Comparison of ENCODE assay signal across 9 cellular contexts in the genomic region with DNA sequence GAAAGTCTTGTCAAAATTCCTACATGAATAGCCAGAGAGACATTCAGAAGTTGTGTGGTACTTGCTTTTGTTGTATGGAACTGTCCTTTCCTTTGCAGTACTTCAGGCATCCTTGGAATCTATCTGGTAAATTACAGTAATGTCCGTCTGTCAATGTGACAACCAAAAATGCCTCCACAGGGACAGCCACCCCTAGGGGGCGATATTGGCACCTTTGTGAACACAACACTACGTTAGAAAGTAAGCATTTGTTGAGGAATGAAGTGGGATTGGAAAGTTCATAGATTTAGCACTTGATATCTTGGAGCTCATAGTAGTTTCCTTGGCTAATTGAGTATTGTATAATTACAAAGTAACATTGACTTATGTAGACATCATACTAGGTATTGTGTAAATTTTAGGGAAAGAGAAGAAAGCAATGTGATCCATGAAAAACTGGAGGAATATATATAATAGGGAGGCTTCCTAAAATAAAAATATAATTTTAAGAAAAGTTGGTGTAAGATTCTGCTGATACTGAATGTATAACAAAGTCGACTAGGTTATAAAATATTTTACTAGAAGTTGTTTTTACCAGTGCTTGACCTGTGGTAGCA. TPM values are rescaled to one million over a fixed set of nuclear protein-coding genes. Genes with fewer than 3 reads are reported as not detected.
DNase-seq lines count a peak whose midpoint lies in the region; ATAC-seq, FAIRE-seq and TF ChIP-seq lines count a peak whose summit lies in the region.
"Had no signal": no experiment of that assay in that cellular context is flagged by ENCODE, and none has a peak within 500 bp of the region (broad histone marks: within the 10 kb centered on the region; RNA-seq: fewer than 3 reads in every experiment).

No MANE protein-coding gene starts in this region.

- H3K4me1 ChIP-seq in A673 (ENCODE audit: insufficient read depth, low read length, poor library complexity, severe bottlenecking) (no peaks in the 10 kb centered on the region), astrocyte (ENCODE audit: insufficient read depth, low read length) (no peaks in the 10 kb centered on the region)

- peaks cover 15% of the 10 kb centered on the region for H3K36me3 Mint-ChIP-seq in astrocyte (ENCODE audit: low read depth, unreplicated experiment)

- DNase-seq in A673 (ENCODE audit: low spot score), result peak; percentile 86
- peak; percentile 32 for DNase-seq in GM10266 (ENCODE audit: extremely low spot score)
- DNase-seq in SW480 (ENCODE audit: low spot score), result peak; percentile 38
- DNase-seq in astrocyte (ENCODE audit: low read depth), result peak; percentile 49
- DNase-seq in kidney glomerular epithelial cell (lab: John Stamatoyannopoulos, UW), result peak; percentile 32
- peak; percentile 33 for DNase-seq in stimulated activated CD8-positive, alpha-beta memory T cell treated with anti-CD3 and anti-CD28 coated beads, Interleukin-12 subunit alpha, Interleukin-12 subunit beta, amount 100 ng/mL, for 1 hour (ENCODE audit: low read depth)

- ATAC-seq in HG03342 (IDR thresholded peaks at IDR 0.05; ENCODE audit: unreplicated experiment), result peak; percentile 88
- ATAC-seq in esophagus mucosa, result no peak

- H3K4me3 Mint-ChIP-seq in astrocyte (ENCODE audit: unreplicated experiment), result no peak overlapping the region
- H3K4me3 Mint-ChIP-seq: stimulated activated naive CD8-positive, alpha-beta T cell treated with anti-CD3 and anti-CD28 coated beads, Interleukin-15, Interleukin-2, amounts not matched to agents 100 ng/mL and 50 ng/mL, for 24 hours had no signal

- CTCF ChIA-PET in A673 (lab: Charles Lee), result interaction anchor here (0.6 kb wide), 1 partner anchor 33 kb away, joined by 7 read pairs; a partner anchor contains a TSS

- H3K9ac ChIP-seq in astrocyte (ENCODE audit: low read length), result no peak overlapping the region

- H3K27me3 Mint-ChIP-seq in astrocyte (ENCODE audit: low read depth, unreplicated experiment), result no peaks in the 10 kb centered on the region
- H3K27me3 Mint-ChIP-seq: stimulated activated naive CD8-positive, alpha-beta T cell treated with anti-CD3 and anti-CD28 coated beads, Interleukin-15, Interleukin-2, amounts not matched to agents 100 ng/mL and 50 ng/mL, for 24 hours had no signal

- H3K9me3 ChIP-seq in A673 (ENCODE audit: low read depth, low read length, poor library complexity, severe bottlenecking) (no peaks in the 10 kb centered on the region), astrocyte (ENCODE audit: insufficient read depth, low read depth, low read length) (no peaks in the 10 kb centered on the region)

- TF ChIP-seq CTCF in A673 (conservative IDR thresholded peaks at IDR 0.05; ENCODE audit: low read depth, low read length) (peak; percentile 95), GM10266 (IDR thresholded peaks at IDR 0.05; ENCODE audit: control insufficient read depth, insufficient read depth, low read depth, missing control alignments) (peak; percentile 78), astrocyte (IDR thresholded peaks at IDR 0.05; ENCODE audit: insufficient read depth, low read depth, low read length) (peak; percentile 81)

- H3K27me3 ChIP-seq in A673 (replicated peaks; ENCODE audit: insufficient read depth, low read depth, low read length, poor library complexity), result no peaks in the 10 kb centered on the region
- no peaks in the 10 kb centered on the region for H3K27me3 ChIP-seq in astrocyte (ENCODE audit: insufficient read depth, low read length)

- H3K4me1 Mint-ChIP-seq in astrocyte (ENCODE audit: low read depth, unreplicated experiment), result peaks cover 8% of the 10 kb centered on the region

- H3K27ac Mint-ChIP-seq in astrocyte (ENCODE audit: unreplicated experiment), result no peak overlapping the region
- H3K27ac Mint-ChIP-seq: stimulated activated naive CD8-positive, alpha-beta T cell treated with anti-CD3 and anti-CD28 coated beads, Interleukin-15, Interleukin-2, amounts not matched to agents 100 ng/mL and 50 ng/mL, for 24 hours had no signal

- peaks cover 7% of the 10 kb centered on the region for H3K9me3 Mint-ChIP-seq in astrocyte (ENCODE audit: unreplicated experiment)
- H3K9me3 Mint-ChIP-seq: stimulated activated naive CD8-positive, alpha-beta T cell treated with anti-CD3 and anti-CD28 coated beads, Interleukin-15, Interleukin-2, amounts not matched to agents 100 ng/mL and 50 ng/mL, for 24 hours had no signal

- H4K20me1 ChIP-seq in astrocyte (ENCODE audit: insufficient read depth, low read length), result no peaks in the 10 kb centered on the region

- H3K4me3 ChIP-seq in A673 (ENCODE audit: low read depth, low read length, poor library complexity, severe bottlenecking) (no peak overlapping the region), astrocyte (ENCODE audit: insufficient read depth, low read depth, low read length) (no peak overlapping the region)

- H3K36me3 ChIP-seq in A673 (ENCODE audit: insufficient read depth, low read length, poor library complexity, severe bottlenecking), result no peaks in the 10 kb centered on the region
- H3K36me3 ChIP-seq in astrocyte (ENCODE audit: insufficient read depth, low read length), result no peaks in the 10 kb centered on the region

- no TSS peak for BruUV-seq in A673 (replicated peaks; lab: Mats Ljungman, UMichigan)

- H2AFZ ChIP-seq in astrocyte (ENCODE audit: low read depth, low read length), result no peak overlapping the region

- POLR2A ChIA-PET in A673 (lab: Charles Lee; ENCODE audit: low non-redundant PET), result no interaction called here

- no peak overlapping the region for H3K4me2 ChIP-seq in astrocyte (ENCODE audit: low read length)

- intact Hi-C loops in A673 (cut with micrococcal nuclease; ENCODE audit: unreplicated experiment), result loop anchor here (1.0 to 5.0 kb wide), 2 partner anchors 77 to 90 kb away; no protein-coding TSS in a partner anchor

- FAIRE-seq in astrocyte (lab: Jason Lieb, UNC), result peak; percentile 70

- H3K79me2 ChIP-seq in astrocyte (ENCODE audit: insufficient read depth, low read length), result no peaks in the 10 kb centered on the region

- H3K27ac ChIP-seq in A673 (ENCODE audit: low read depth, low read length, poor library complexity, severe bottlenecking) (no peak overlapping the region), astrocyte (ENCODE audit: low read depth, low read length) (no peak overlapping the region)

RNA-seq across cellular contexts. Expression of a gene that starts 32.7 kb away (rescaled TPM):
- 19.1 and 25.2 TPM in 2 replicates for total RNA-seq in A673 (2021)
- 10.3 and 14.8 TPM in 2 replicates for total RNA-seq in astrocyte
- total RNA-seq in esophagus mucosa, result not detected

Comparison
In these comparisons a context has a peak if more than half of its experiments do, and no peak if none do; other contexts are left out.
1. DNase-seq: peak in every context shown above with its lines; median percentile 86 in A673; 49 in astrocyte; 38 in SW480; 33 in stimulated activated CD8-positive, alpha-beta memory T cell treated with anti-CD3 and anti-CD28 coated beads, Interleukin-12 subunit alpha, Interleukin-12 subunit beta, amount 100 ng/mL, for 1 hour; 32 in GM10266; 32 in kidney glomerular epithelial cell.
2. RNA of a gene that starts 32.7 kb away (total RNA-seq): 19.1 to 25.2 TPM in A673 and 10.3 to 14.8 TPM in astrocyte; not detected in esophagus mucosa (single experiment); every median in the first group is over 10 times any median in the second.
3. Peak in every context shown above with its lines, with median percentiles within 50 percentile points of each other: CTCF ChIP-seq.